1 cellular context compared by ENCODE assay signal in the genomic region with DNA sequence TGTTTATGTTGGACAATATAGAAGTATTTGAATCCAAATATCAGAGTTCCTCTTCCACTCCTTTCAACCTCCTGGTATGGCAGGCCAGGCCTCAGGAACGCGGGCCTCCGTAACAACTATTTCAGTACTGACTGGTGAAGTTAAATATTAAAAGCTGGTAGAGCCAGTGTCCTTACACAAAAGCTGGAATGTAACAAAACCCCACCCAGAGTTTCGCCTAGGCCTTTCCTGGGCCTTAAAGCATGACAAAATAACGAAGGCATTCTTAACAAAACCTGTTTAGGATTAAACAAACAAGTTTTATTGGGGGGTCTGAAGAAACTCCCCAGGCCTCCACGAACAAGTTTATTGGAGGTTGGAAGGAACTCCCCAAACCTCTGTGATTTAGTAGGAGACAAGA.
A peak's percentile ranks its signal among the peaks of the same experiment; 100 is the strongest.
TF ChIP-seq lines count a peak whose summit lies in the region.

No MANE protein-coding gene starts in this region.

TF ChIP-seq in HepG2, 621 proteins besides CTCF, POLR2A, EP300 and RAD21 (continued from another document and continues in another):
- TF ChIP-seq ZNF337 (CRISPR knock-in tag; IDR thresholded peaks at IDR 0.05; ENCODE audit: borderline replicate concordance, low read depth) (no peak), ATF1 (CRISPR knock-in tag; IDR thresholded peaks at IDR 0.05) (no peak), LCORL (IDR thresholded peaks at IDR 0.05) (no peak), LCORL (CRISPR knock-in tag; IDR thresholded peaks at IDR 0.05) (peak; percentile 54; the same call in 1 of the 2 replicates), ZBTB38 (CRISPR knock-in tag; IDR thresholded peaks at IDR 0.05) (no peak), ZNF775 (CRISPR knock-in tag; IDR thresholded peaks at IDR 0.05; ENCODE audit: borderline replicate concordance) (no peak), RBM39 (IDR thresholded peaks at IDR 0.05; ENCODE audit: low read depth, low read length, poor library complexity, severe bottlenecking) (no peak), GLI4 (CRISPR knock-in tag; IDR thresholded peaks at IDR 0.05; ENCODE audit: borderline replicate concordance) (no peak), RXRB (CRISPR knock-in tag; IDR thresholded peaks at IDR 0.05; ENCODE audit: borderline replicate concordance) (0 out of 2 replicates have a peak, but pooled peaks have one; percentile 29), ZNF205 (CRISPR knock-in tag; IDR thresholded peaks at IDR 0.05) (no peak), GATAD2A (CRISPR knock-in tag; IDR thresholded peaks at IDR 0.05) (peak; percentile 25; the same call in 1 of the 2 replicates), FOXA3 (CRISPR knock-in tag; IDR thresholded peaks at IDR 0.05) (peak; percentile 40; the same call in 1 of the 2 replicates), ZNF232 (CRISPR knock-in tag; IDR thresholded peaks at IDR 0.05; ENCODE audit: borderline replicate concordance) (no peak), ATM (IDR thresholded peaks at IDR 0.05; ENCODE audit: borderline replicate concordance) (no peak), ZNF644 (CRISPR knock-in tag; IDR thresholded peaks at IDR 0.05; ENCODE audit: low read depth) (no peak), ZNF33A (CRISPR knock-in tag; IDR thresholded peaks at IDR 0.05; ENCODE audit: borderline replicate concordance) (no peak), KMT2B (CRISPR knock-in tag; IDR thresholded peaks at IDR 0.05) (no peak), SOX6 (IDR thresholded peaks at IDR 0.05) (no peak), SOX6 (CRISPR knock-in tag; IDR thresholded peaks at IDR 0.05) (peak; percentile 41; the same call in 1 of the 2 replicates), ARHGAP35 (CRISPR knock-in tag; IDR thresholded peaks at IDR 0.05; ENCODE audit: borderline replicate concordance) (no peak), KLF12 (CRISPR knock-in tag; IDR thresholded peaks at IDR 0.05; ENCODE audit: borderline replicate concordance) (0 out of 2 replicates have a peak, but pooled peaks have one; percentile 34), SMYD3 (CRISPR knock-in tag; IDR thresholded peaks at IDR 0.05) (no peak), ZBTB21 (CRISPR knock-in tag; IDR thresholded peaks at IDR 0.05) (no peak)
- TF ChIP-seq, protein P1, sequence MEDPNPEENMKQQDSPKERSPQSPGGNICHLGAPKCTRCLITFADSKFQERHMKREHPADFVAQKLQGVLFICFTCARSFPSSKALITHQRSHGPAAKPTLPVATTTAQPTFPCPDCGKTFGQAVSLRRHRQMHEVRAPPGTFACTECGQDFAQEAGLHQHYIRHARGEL (CRISPR knock-in tag; IDR thresholded peaks at IDR 0.05): no peak
- TF ChIP-seq, protein P2, sequence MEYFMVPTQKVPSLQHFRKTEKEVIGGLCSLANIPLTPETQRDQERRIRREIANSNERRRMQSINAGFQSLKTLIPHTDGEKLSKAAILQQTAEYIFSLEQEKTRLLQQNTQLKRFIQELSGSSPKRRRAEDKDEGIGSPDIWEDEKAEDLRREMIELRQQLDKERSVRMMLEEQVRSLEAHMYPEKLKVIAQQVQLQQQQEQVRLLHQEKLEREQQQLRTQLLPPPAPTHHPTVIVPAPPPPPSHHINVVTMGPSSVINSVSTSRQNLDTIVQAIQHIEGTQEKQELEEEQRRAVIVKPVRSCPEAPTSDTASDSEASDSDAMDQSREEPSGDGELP (IDR thresholded peaks at IDR 0.05; ENCODE audit: borderline replicate concordance, low read depth): no peak
- TF ChIP-seq, protein P3, sequence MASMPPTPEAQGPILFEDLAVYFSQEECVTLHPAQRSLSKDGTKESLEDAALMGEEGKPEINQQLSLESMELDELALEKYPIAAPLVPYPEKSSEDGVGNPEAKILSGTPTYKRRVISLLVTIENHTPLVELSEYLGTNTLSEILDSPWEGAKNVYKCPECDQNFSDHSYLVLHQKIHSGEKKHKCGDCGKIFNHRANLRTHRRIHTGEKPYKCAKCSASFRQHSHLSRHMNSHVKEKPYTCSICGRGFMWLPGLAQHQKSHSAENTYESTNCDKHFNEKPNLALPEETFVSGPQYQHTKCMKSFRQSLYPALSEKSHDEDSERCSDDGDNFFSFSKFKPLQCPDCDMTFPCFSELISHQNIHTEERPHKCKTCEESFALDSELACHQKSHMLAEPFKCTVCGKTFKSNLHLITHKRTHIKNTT (CRISPR knock-in tag; IDR thresholded peaks at IDR 0.05): no peak
- TF ChIP-seq, protein P4, sequence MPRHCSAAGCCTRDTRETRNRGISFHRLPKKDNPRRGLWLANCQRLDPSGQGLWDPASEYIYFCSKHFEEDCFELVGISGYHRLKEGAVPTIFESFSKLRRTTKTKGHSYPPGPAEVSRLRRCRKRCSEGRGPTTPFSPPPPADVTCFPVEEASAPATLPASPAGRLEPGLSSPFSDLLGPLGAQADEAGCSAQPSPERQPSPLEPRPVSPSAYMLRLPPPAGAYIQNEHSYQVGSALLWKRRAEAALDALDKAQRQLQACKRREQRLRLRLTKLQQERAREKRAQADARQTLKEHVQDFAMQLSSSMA (CRISPR knock-in tag; IDR thresholded peaks at IDR 0.05): no peak
- TF ChIP-seq, protein P5, sequence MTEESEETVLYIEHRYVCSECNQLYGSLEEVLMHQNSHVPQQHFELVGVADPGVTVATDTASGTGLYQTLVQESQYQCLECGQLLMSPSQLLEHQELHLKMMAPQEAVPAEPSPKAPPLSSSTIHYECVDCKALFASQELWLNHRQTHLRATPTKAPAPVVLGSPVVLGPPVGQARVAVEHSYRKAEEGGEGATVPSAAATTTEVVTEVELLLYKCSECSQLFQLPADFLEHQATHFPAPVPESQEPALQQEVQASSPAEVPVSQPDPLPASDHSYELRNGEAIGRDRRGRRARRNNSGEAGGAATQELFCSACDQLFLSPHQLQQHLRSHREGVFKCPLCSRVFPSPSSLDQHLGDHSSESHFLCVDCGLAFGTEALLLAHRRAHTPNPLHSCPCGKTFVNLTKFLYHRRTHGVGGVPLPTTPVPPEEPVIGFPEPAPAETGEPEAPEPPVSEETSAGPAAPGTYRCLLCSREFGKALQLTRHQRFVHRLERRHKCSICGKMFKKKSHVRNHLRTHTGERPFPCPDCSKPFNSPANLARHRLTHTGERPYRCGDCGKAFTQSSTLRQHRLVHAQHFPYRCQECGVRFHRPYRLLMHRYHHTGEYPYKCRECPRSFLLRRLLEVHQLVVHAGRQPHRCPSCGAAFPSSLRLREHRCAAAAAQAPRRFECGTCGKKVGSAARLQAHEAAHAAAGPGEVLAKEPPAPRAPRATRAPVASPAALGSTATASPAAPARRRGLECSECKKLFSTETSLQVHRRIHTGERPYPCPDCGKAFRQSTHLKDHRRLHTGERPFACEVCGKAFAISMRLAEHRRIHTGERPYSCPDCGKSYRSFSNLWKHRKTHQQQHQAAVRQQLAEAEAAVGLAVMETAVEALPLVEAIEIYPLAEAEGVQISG (CRISPR knock-in tag; IDR thresholded peaks at IDR 0.05): no peak
- TF ChIP-seq, protein P6, sequence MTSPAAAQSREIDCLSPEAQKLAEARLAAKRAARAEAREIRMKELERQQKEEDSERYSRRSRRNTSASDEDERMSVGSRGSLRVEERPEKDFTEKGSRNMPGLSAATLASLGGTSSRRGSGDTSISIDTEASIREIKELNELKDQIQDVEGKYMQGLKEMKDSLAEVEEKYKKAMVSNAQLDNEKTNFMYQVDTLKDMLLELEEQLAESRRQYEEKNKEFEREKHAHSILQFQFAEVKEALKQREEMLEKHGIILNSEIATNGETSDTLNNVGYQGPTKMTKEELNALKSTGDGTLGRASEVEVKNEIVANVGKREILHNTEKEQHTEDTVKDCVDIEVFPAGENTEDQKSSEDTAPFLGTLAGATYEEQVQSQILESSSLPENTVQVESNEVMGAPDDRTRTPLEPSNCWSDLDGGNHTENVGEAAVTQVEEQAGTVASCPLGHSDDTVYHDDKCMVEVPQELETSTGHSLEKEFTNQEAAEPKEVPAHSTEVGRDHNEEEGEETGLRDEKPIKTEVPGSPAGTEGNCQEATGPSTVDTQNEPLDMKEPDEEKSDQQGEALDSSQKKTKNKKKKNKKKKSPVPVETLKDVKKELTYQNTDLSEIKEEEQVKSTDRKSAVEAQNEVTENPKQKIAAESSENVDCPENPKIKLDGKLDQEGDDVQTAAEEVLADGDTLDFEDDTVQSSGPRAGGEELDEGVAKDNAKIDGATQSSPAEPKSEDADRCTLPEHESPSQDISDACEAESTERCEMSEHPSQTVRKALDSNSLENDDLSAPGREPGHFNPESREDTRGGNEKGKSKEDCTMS (CRISPR knock-in tag; conservative IDR thresholded peaks at IDR 0.05): no peak
- TF ChIP-seq, protein P7, sequence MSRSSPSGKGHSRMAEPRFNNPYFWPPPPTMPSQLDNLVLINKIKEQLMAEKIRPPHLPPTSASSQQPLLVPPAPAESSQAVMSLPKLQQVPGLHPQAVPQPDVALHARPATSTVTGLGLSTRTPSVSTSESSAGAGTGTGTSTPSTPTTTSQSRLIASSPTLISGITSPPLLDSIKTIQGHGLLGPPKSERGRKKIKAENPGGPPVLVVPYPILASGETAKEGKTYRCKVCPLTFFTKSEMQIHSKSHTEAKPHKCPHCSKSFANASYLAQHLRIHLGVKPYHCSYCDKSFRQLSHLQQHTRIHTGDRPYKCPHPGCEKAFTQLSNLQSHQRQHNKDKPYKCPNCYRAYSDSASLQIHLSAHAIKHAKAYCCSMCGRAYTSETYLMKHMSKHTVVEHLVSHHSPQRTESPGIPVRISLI (CRISPR knock-in tag; IDR thresholded peaks at IDR 0.05; ENCODE audit: borderline replicate concordance): no peak
- TF ChIP-seq, protein P8, sequence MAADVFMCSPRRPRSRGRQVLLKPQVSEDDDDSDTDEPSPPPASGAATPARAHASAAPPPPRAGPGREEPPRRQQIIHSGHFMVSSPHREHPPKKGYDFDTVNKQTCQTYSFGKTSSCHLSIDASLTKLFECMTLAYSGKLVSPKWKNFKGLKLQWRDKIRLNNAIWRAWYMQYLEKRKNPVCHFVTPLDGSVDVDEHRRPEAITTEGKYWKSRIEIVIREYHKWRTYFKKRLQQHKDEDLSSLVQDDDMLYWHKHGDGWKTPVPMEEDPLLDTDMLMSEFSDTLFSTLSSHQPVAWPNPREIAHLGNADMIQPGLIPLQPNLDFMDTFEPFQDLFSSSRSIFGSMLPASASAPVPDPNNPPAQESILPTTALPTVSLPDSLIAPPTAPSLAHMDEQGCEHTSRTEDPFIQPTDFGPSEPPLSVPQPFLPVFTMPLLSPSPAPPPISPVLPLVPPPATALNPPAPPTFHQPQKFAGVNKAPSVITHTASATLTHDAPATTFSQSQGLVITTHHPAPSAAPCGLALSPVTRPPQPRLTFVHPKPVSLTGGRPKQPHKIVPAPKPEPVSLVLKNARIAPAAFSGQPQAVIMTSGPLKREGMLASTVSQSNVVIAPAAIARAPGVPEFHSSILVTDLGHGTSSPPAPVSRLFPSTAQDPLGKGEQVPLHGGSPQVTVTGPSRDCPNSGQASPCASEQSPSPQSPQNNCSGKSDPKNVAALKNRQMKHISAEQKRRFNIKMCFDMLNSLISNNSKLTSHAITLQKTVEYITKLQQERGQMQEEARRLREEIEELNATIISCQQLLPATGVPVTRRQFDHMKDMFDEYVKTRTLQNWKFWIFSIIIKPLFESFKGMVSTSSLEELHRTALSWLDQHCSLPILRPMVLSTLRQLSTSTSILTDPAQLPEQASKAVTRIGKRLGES (CRISPR knock-in tag; IDR thresholded peaks at IDR 0.05; ENCODE audit: borderline replicate concordance): no peak
- TF ChIP-seq, protein P9, sequence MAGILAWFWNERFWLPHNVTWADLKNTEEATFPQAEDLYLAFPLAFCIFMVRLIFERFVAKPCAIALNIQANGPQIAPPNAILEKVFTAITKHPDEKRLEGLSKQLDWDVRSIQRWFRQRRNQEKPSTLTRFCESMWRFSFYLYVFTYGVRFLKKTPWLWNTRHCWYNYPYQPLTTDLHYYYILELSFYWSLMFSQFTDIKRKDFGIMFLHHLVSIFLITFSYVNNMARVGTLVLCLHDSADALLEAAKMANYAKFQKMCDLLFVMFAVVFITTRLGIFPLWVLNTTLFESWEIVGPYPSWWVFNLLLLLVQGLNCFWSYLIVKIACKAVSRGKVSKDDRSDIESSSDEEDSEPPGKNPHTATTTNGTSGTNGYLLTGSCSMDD (CRISPR knock-in tag; IDR thresholded peaks at IDR 0.05): no peak
- TF ChIP-seq, protein P10, sequence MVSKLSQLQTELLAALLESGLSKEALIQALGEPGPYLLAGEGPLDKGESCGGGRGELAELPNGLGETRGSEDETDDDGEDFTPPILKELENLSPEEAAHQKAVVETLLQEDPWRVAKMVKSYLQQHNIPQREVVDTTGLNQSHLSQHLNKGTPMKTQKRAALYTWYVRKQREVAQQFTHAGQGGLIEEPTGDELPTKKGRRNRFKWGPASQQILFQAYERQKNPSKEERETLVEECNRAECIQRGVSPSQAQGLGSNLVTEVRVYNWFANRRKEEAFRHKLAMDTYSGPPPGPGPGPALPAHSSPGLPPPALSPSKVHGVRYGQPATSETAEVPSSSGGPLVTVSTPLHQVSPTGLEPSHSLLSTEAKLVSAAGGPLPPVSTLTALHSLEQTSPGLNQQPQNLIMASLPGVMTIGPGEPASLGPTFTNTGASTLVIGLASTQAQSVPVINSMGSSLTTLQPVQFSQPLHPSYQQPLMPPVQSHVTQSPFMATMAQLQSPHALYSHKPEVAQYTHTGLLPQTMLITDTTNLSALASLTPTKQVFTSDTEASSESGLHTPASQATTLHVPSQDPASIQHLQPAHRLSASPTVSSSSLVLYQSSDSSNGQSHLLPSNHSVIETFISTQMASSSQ (IDR thresholded peaks at IDR 0.05; ENCODE audit: low read depth): peak; percentile 55; the same call in 1 of the 2 replicates
- TF ChIP-seq, protein P10 (CRISPR knock-in tag; IDR thresholded peaks at IDR 0.05; ENCODE audit: borderline replicate concordance): no peak
- TF ChIP-seq, protein P11, sequence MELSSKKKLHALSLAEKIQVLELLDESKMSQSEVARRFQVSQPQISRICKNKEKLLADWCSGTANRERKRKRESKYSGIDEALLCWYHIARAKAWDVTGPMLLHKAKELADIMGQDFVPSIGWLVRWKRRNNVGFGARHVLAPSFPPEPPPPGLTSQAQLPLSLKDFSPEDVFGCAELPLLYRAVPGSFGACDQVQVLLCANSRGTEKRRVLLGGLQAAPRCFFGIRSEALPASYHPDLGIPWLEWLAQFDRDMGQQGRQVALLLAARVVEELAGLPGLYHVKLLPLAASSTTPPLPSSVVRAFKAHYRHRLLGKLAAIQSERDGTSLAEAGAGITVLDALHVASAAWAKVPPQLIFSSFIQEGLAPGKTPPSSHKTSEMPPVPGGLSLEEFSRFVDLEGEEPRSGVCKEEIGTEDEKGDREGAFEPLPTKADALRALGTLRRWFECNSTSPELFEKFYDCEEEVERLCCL (CRISPR knock-in tag; IDR thresholded peaks at IDR 0.05; ENCODE audit: borderline replicate concordance): no peak
- TF ChIP-seq, protein P12, sequence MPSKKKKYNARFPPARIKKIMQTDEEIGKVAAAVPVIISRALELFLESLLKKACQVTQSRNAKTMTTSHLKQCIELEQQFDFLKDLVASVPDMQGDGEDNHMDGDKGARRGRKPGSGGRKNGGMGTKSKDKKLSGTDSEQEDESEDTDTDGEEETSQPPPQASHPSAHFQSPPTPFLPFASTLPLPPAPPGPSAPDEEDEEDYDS (CRISPR knock-in tag; IDR thresholded peaks at IDR 0.05): peak; percentile 13; the same call in 1 of the 2 replicates
